8 cellular contexts compared by ENCODE assay signal in genomic region chr17:67246648-67247415, GRCh38. TPM values are rescaled to one million over a fixed set of nuclear protein-coding genes. Genes with fewer than 3 reads are reported as not detected.
DNase-seq lines count a peak whose midpoint lies in the region; ATAC-seq and TF ChIP-seq lines count a peak whose summit lies in the region.

No MANE protein-coding gene starts in this region.

- no peaks in the 10 kb centered on the region for H3K9me3 ChIP-seq in right atrium auricular region

- H3K36me3 ChIP-seq in right atrium auricular region = no peaks in the 10 kb centered on the region

- intact Hi-C loops in activated T-helper 1 cell treated with anti-CD3 and anti-CD28 coated beads, Interleukin-12 subunit alpha, Interleukin-12 subunit beta, Interleukin-2, Interleukin-4 antibody, amounts not matched to agents 30 ng/mL and 10 ng/mL and 1 ng/mL, durations not matched to agents 14 hours and 24 hours and 36 hours (cut with micrococcal nuclease) = loop anchor here (10.0 kb wide), 1 partner anchor 578 kb away; the partner anchor contains the start of gene BPTF

- peaks cover 28% of the 10 kb centered on the region for H3K4me1 Mint-ChIP-seq in activated T-helper 1 cell treated with anti-CD3 and anti-CD28 coated beads, Interleukin-12 subunit alpha, Interleukin-12 subunit beta, Interleukin-2, Interleukin-4 antibody, amounts not matched to agents 30 ng/mL and 10 ng/mL and 1 ng/mL, durations not matched to agents 14 hours and 24 hours and 36 hours (ENCODE audit: low read depth)

- peaks cover 6% of the 10 kb centered on the region for H3K27me3 Mint-ChIP-seq in activated T-helper 1 cell treated with anti-CD3 and anti-CD28 coated beads, Interleukin-12 subunit alpha, Interleukin-12 subunit beta, Interleukin-2, Interleukin-4 antibody, amounts not matched to agents 30 ng/mL and 10 ng/mL and 1 ng/mL, durations not matched to agents 14 hours and 24 hours and 36 hours (ENCODE audit: insufficient read depth)

- H3K27me3 ChIP-seq in right atrium auricular region = no peaks in the 10 kb centered on the region

- no peak overlapping the region for H3K27ac ChIP-seq in right atrium auricular region

- ATAC-seq in GM21737 (IDR thresholded peaks at IDR 0.05; ENCODE audit: unreplicated experiment) = peak; percentile 55

- H3K4me3 Mint-ChIP-seq in activated T-helper 1 cell treated with anti-CD3 and anti-CD28 coated beads, Interleukin-12 subunit alpha, Interleukin-12 subunit beta, Interleukin-2, Interleukin-4 antibody, amounts not matched to agents 30 ng/mL and 10 ng/mL and 1 ng/mL, durations not matched to agents 14 hours and 24 hours and 36 hours = peak overlapping the region; percentile 81

- DNase-seq in GM12864 (ENCODE audit: low read depth) (peak; percentile 71), Kasumi-1 (lab: John Stamatoyannopoulos, UW) (peak; percentile 31 to 61), right atrium auricular region (ENCODE audit: low spot score) (peak; percentile 54), skeletal muscle cell (ENCODE audit: low read depth) (no peak), AG08395 (ENCODE audit: low spot score) (no peak), cortex of kidney (lab: John Stamatoyannopoulos, UW) (no peak)
- DNase-seq in activated T-helper 1 cell treated with anti-CD3 and anti-CD28 coated beads, Interleukin-12 subunit alpha, Interleukin-12 subunit beta, Interleukin-2, Interleukin-4 antibody, amounts not matched to agents 30 ng/mL and 10 ng/mL and 1 ng/mL, durations not matched to agents 14 hours and 24 hours and 36 hours (ENCODE audit: low spot score) = no peak

- H3K9me3 Mint-ChIP-seq in activated T-helper 1 cell treated with anti-CD3 and anti-CD28 coated beads, Interleukin-12 subunit alpha, Interleukin-12 subunit beta, Interleukin-2, Interleukin-4 antibody, amounts not matched to agents 30 ng/mL and 10 ng/mL and 1 ng/mL, durations not matched to agents 14 hours and 24 hours and 36 hours = no peaks in the 10 kb centered on the region

- peak overlapping the region; percentile 22 for H3K27ac Mint-ChIP-seq in activated T-helper 1 cell treated with anti-CD3 and anti-CD28 coated beads, Interleukin-12 subunit alpha, Interleukin-12 subunit beta, Interleukin-2, Interleukin-4 antibody, amounts not matched to agents 30 ng/mL and 10 ng/mL and 1 ng/mL, durations not matched to agents 14 hours and 24 hours and 36 hours

- TF ChIP-seq CTCF in GM12864 (IDR thresholded peaks at IDR 0.05; ENCODE audit: low read depth, low read length, missing control alignments) = no peak
- TF ChIP-seq CTCF in right atrium auricular region (IDR thresholded peaks at IDR 0.05) = no peak

- peaks cover 8% of the 10 kb centered on the region for H3K36me3 Mint-ChIP-seq in activated T-helper 1 cell treated with anti-CD3 and anti-CD28 coated beads, Interleukin-12 subunit alpha, Interleukin-12 subunit beta, Interleukin-2, Interleukin-4 antibody, amounts not matched to agents 30 ng/mL and 10 ng/mL and 1 ng/mL, durations not matched to agents 14 hours and 24 hours and 36 hours (ENCODE audit: low read depth)

- H3K4me3 ChIP-seq in GM12864 (ENCODE audit: low read depth, low read length) = peak overlapping the region; percentile 96; the same call in 1 of the 2 replicates
- H3K4me3 ChIP-seq in right atrium auricular region = peak overlapping the region in 1 of 2 donors; percentile 89
- H3K4me3 ChIP-seq in skeletal muscle cell (ENCODE audit: low read depth, low read length) = peak overlapping the region; percentile 93

- H3K4me1 ChIP-seq in right atrium auricular region = peaks cover 0 to 32% of the 10 kb centered on the region in 2 donors

RNA-seq across cellular contexts. Expression of gene HELZ, which starts 1.8 kb away (rescaled TPM):
- total RNA-seq in activated T-helper 1 cell treated with anti-CD3 and anti-CD28 coated beads, Interleukin-12 subunit alpha, Interleukin-12 subunit beta, Interleukin-2, Interleukin-4 antibody, amounts not matched to agents 30 ng/mL and 10 ng/mL and 1 ng/mL, durations not matched to agents 14 hours and 24 hours and 36 hours = 65.8 and 70.4 TPM in 2 replicates
- total RNA-seq in right atrium auricular region = 10 to 100 TPM; 25.2 to 29.1 TPM

Comparison
In these comparisons a context has a peak if more than half of its experiments do, and no peak if none do; other contexts are left out.
1. DNase-seq: peak in GM12864 (single experiment), Kasumi-1 (2 of 2) and right atrium auricular region (single experiment); none in activated T-helper 1 cell treated with anti-CD3 and anti-CD28 coated beads, Interleukin-12 subunit alpha, Interleukin-12 subunit beta, Interleukin-2, Interleukin-4 antibody, amounts not matched to agents 30 ng/mL and 10 ng/mL and 1 ng/mL, durations not matched to agents 14 hours and 24 hours and 36 hours (single experiment), skeletal muscle cell (single experiment), AG08395 (single experiment) and cortex of kidney (single experiment).